8 cellular contexts compared by ENCODE assay signal in the genomic region with DNA sequence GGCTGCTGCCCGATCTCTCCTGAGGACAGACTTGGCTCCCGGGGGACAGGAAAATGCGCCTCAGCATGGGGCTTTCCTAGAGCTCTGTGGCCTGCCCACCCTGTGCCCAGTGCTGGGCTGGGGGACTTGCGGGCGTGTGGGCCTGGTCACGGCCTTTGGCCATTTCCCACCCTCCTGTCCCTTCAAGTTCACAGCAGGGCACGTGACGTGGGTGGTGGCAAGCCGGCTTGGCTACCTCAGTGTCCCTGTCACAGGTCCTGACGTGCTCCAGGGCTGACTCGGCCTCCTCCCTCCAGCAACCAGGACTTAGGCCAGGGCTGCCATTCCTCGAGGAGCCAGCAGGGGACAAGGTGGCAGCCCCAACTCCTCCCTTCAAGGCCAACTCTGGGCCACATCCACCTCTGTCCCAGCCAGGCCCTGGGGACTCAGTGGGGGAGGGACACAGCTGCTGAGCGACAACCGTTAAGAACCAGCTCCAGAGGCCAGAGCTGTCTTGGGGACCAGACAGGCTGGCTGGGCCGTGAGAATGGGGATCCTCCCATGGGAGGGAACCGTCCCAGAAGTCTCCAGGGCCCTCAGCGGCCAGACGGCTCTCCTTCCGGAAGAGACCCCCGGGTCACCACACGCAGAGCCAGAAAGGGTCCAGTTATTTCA. TPM values are rescaled to one million over a fixed set of nuclear protein-coding genes. Genes with fewer than 3 reads are reported as not detected.
DNase-seq lines count a peak whose midpoint lies in the region; ATAC-seq and TF ChIP-seq lines count a peak whose summit lies in the region.

No MANE protein-coding gene starts in this region.

- BruUV-seq in A673 (replicated peaks; lab: Mats Ljungman, UMichigan), result no TSS peak

- peak overlapping the region; percentile 83 for H4K8ac ChIP-seq in mesenchymal stem cell (ENCODE audit: low read length)

- POLR2A ChIA-PET in A673 (lab: Charles Lee; ENCODE audit: low non-redundant PET), result interaction anchor here (0.8 kb wide), 1 partner anchor 65 kb away, joined by 4 read pairs; a partner anchor contains a TSS

- H3K4me1 ChIP-seq in A673 (ENCODE audit: insufficient read depth, low read length, poor library complexity, severe bottlenecking) (no peaks in the 10 kb centered on the region), mesenchymal stem cell (ENCODE audit: control insufficient read depth, insufficient read depth, low read depth, low read length) (peaks cover 22% of the 10 kb centered on the region)

- H3K27me3 ChIP-seq in A673 (replicated peaks; ENCODE audit: insufficient read depth, low read depth, low read length, poor library complexity) (no peaks in the 10 kb centered on the region), mesenchymal stem cell (ENCODE audit: control insufficient read depth in 1 of 2, insufficient read depth in 1 of 2, low read length in 2 of 2) (no peaks in the 10 kb centered on the region)

- H3K9me3 Mint-ChIP-seq in stimulated activated naive CD8-positive, alpha-beta T cell treated with anti-CD3 and anti-CD28 coated beads, Interleukin-15, amount 100 ng/mL, for 72 hours, result no peaks in the 10 kb centered on the region

- peak overlapping the region in 1 of 2 experiments; percentile 37 for H2BK12ac ChIP-seq in mesenchymal stem cell (ENCODE audit: low read length in 2 of 2)

- no peak overlapping the region for H3K4me2 ChIP-seq in mesenchymal stem cell (ENCODE audit: low read length, poor library complexity, severe bottlenecking)

- H3K36me3 ChIP-seq in A673 (ENCODE audit: insufficient read depth, low read length, poor library complexity, severe bottlenecking), result peaks cover 32% of the 10 kb centered on the region
- H3K36me3 ChIP-seq in mesenchymal stem cell (ENCODE audit: control insufficient read depth in 1 of 2, insufficient read depth in 2 of 2, low read depth in 1 of 2, low read length in 2 of 2), result peaks cover 47 to 49% of the 10 kb centered on the region in 2 experiments

- H3K18ac ChIP-seq in mesenchymal stem cell (ENCODE audit: low read depth in 1 of 2, low read length in 2 of 2), result peak overlapping the region; percentile 52 to 55

- H2BK5ac ChIP-seq in mesenchymal stem cell (ENCODE audit: low read depth, low read length, poor library complexity, severe bottlenecking), result no peak overlapping the region

- H3K9me3 ChIP-seq in A673 (ENCODE audit: low read depth, low read length, poor library complexity, severe bottlenecking) (no peaks in the 10 kb centered on the region), mesenchymal stem cell (ENCODE audit: control insufficient read depth, low read length) (no peaks in the 10 kb centered on the region)

- peak overlapping the region; percentile 85 for H2AK5ac ChIP-seq in mesenchymal stem cell (ENCODE audit: low read length, severe bottlenecking)

- H3K27ac ChIP-seq in A673 (ENCODE audit: low read depth, low read length, poor library complexity, severe bottlenecking), result peak overlapping the region; percentile 37
- no peak overlapping the region for H3K27ac ChIP-seq in mesenchymal stem cell (ENCODE audit: low read length, poor library complexity, severe bottlenecking)

- WGBS in mesenchymal stem cell, result 66% methylated on average over 21 of the region's 21 CpGs

- DNase-seq in A673 (ENCODE audit: low spot score), result peak; percentile 77
- peak; percentile 92 for DNase-seq in GM13977 (ENCODE audit: low spot score)
- peak; percentile 10 for DNase-seq in NCI-H1694 (lab: John Stamatoyannopoulos, UW)
- peak; percentile 47 to 58 for DNase-seq in activated CD4-positive, alpha-beta T cell treated with anti-CD3 and anti-CD28 coated beads for 4 hours
- DNase-seq in effector CD4-positive, alpha-beta T cell, result peak; percentile 51
- DNase-seq in mesenchymal stem cell, result peak; percentile 76
- DNase-seq in stimulated activated naive CD8-positive, alpha-beta T cell treated with anti-CD3 and anti-CD28 coated beads, Interleukin-15, amount 100 ng/mL, for 72 hours, result peak; percentile 58 to 80

- no peak overlapping the region for H3K4me3 ChIP-seq in A673 (ENCODE audit: low read depth, low read length, poor library complexity, severe bottlenecking)
- no peak overlapping the region for H3K4me3 ChIP-seq in mesenchymal stem cell (ENCODE audit: insufficient read depth in 1 of 2, low read depth in 1 of 2, low read length in 2 of 2)

- H2BK120ac ChIP-seq in mesenchymal stem cell (ENCODE audit: low read depth, low read length), result no peak overlapping the region

- H3K4me3 Mint-ChIP-seq in stimulated activated naive CD8-positive, alpha-beta T cell treated with anti-CD3 and anti-CD28 coated beads, Interleukin-15, amount 100 ng/mL, for 72 hours, result peak overlapping the region; percentile 88 to 98

- peak; percentile 62 for TF ChIP-seq CTCF in A673 (conservative IDR thresholded peaks at IDR 0.05; ENCODE audit: low read depth, low read length)
- TF ChIP-seq CTCF in GM13977 (IDR thresholded peaks at IDR 0.05; ENCODE audit: extremely low read depth, insufficient read depth, missing control alignments), result peak; percentile 76

- CTCF ChIA-PET in A673 (lab: Charles Lee), result interaction anchor here (1.0 kb wide), 1 partner anchor 10 kb away, joined by 4 read pairs; a partner anchor contains a TSS

- no peak overlapping the region for H2AFZ ChIP-seq in mesenchymal stem cell (ENCODE audit: low read depth, low read length)

- ATAC-seq in HG02763 (IDR thresholded peaks at IDR 0.05; ENCODE audit: unreplicated experiment), result peak; percentile 58
- ATAC-seq in stimulated activated naive CD8-positive, alpha-beta T cell treated with anti-CD3 and anti-CD28 coated beads, Interleukin-15, amount 100 ng/mL, for 72 hours, result peak; percentile 69

- peak overlapping the region; percentile 35 to 44 for H3K4ac ChIP-seq in mesenchymal stem cell (ENCODE audit: low read depth in 1 of 2, low read length in 2 of 2)

- in situ Hi-C loops in GM13977 (cut with MboI; ENCODE audit: low pct_unique_long_range_greater_than_20kb, low sequenced_read_pairs, unreplicated experiment), result no loop called here

- peaks cover 50% of the 10 kb centered on the region for H3K4me1 Mint-ChIP-seq in stimulated activated naive CD8-positive, alpha-beta T cell treated with anti-CD3 and anti-CD28 coated beads, Interleukin-15, amount 100 ng/mL, for 72 hours

- H3K27ac Mint-ChIP-seq in stimulated activated naive CD8-positive, alpha-beta T cell treated with anti-CD3 and anti-CD28 coated beads, Interleukin-15, amount 100 ng/mL, for 72 hours, result peak overlapping the region; percentile 59 to 61

- H3K9ac ChIP-seq in mesenchymal stem cell (ENCODE audit: low read length), result peak overlapping the region; percentile 6

- H2BK15ac ChIP-seq in mesenchymal stem cell (ENCODE audit: low read depth, poor library complexity, severe bottlenecking), result no peak overlapping the region

- H3K27me3 Mint-ChIP-seq in stimulated activated naive CD8-positive, alpha-beta T cell treated with anti-CD3 and anti-CD28 coated beads, Interleukin-15, amount 100 ng/mL, for 72 hours, result no peaks in the 10 kb centered on the region

- peak overlapping the region; percentile 70 for H4K91ac ChIP-seq in mesenchymal stem cell (ENCODE audit: low read length)

- peaks cover 15% of the 10 kb centered on the region for H3K79me1 ChIP-seq in mesenchymal stem cell (replicated peaks; ENCODE audit: low read length, poor library complexity, severe bottlenecking)

- peak overlapping the region in 1 of 2 experiments; percentile 84 for H3K14ac ChIP-seq in mesenchymal stem cell (ENCODE audit: low read length in 2 of 2)

- intact Hi-C loops in A673 (cut with micrococcal nuclease; ENCODE audit: unreplicated experiment), result no loop called here

- H3K23ac ChIP-seq in mesenchymal stem cell (ENCODE audit: low read length in 2 of 2), result no peak overlapping the region

RNA-seq across cellular contexts. Expression of a gene that starts 1.0 kb away (rescaled TPM):
- 0.37 and 2.2 TPM in 2 replicates for total RNA-seq in A673 (2021)
- 1.1 TPM for polyA plus RNA-seq in mesenchymal stem cell (2013, experiment 1 of 2)
- polyA plus RNA-seq in mesenchymal stem cell (2013, experiment 2 of 2), result 0.49 TPM

RNA-seq across cellular contexts. Expression of a gene that starts 9.9 kb away (rescaled TPM):
- 70.3 and 87.5 TPM in 2 replicates for total RNA-seq in A673 (2021)
- 173 TPM for polyA plus RNA-seq in mesenchymal stem cell (2013, experiment 1 of 2)
- polyA plus RNA-seq in mesenchymal stem cell (2013, experiment 2 of 2), result 171 TPM

RNA-seq across cellular contexts. Expression of a gene that starts 33.2 kb away (rescaled TPM):
- total RNA-seq in A673 (2021), result 0.46 and 0.95 TPM in 2 replicates
- 42.8 TPM for polyA plus RNA-seq in mesenchymal stem cell (2013, experiment 1 of 2)
- polyA plus RNA-seq in mesenchymal stem cell (2013, experiment 2 of 2), result 46.1 TPM

RNA-seq across cellular contexts. Expression of a gene that starts 51.6 kb away (rescaled TPM):
- 46.1 and 47.9 TPM in 2 replicates for total RNA-seq in A673 (2021)
- 15.7 TPM for polyA plus RNA-seq in mesenchymal stem cell (2013, experiment 1 of 2)
- 15.2 TPM for polyA plus RNA-seq in mesenchymal stem cell (2013, experiment 2 of 2)

RNA-seq across cellular contexts. Expression of a gene that starts 59.5 kb away (rescaled TPM):
- 166 and 167 TPM in 2 replicates for total RNA-seq in A673 (2021)
- polyA plus RNA-seq in mesenchymal stem cell (2013, experiment 1 of 2), result 44.2 TPM
- polyA plus RNA-seq in mesenchymal stem cell (2013, experiment 2 of 2), result 41.8 TPM

Comparison
In these comparisons a context has a peak if more than half of its experiments do, and no peak if none do; other contexts are left out.
1. DNase-seq: peak in every context shown above with its lines; median percentile 92 in GM13977; 77 in A673; 76 in mesenchymal stem cell; 69 in stimulated activated naive CD8-positive, alpha-beta T cell treated with anti-CD3 and anti-CD28 coated beads, Interleukin-15, amount 100 ng/mL, for 72 hours; 52 in activated CD4-positive, alpha-beta T cell treated with anti-CD3 and anti-CD28 coated beads for 4 hours; 51 in effector CD4-positive, alpha-beta T cell; 10 in NCI-H1694.